1 cellular context compared by ENCODE assay signal in genomic region chr11:110207089-110207488, GRCh38.
TF ChIP-seq lines count a peak whose summit lies in the region.

No MANE protein-coding gene starts in this region.

TF ChIP-seq in HEK293, 187 proteins besides CTCF, POLR2A, EP300 and RAD21 (continued from another document):
- TF ChIP-seq TSHZ1 (tag by site-specific recombination; IDR thresholded peaks at IDR 0.05; ENCODE audit: borderline replicate concordance) = no peak
- no peak for TF ChIP-seq ZNF473 (tag by site-specific recombination; IDR thresholded peaks at IDR 0.05)
- no peak for TF ChIP-seq ZNF514 (tag by site-specific recombination; IDR thresholded peaks at IDR 0.05)
- no peak for TF ChIP-seq ZNF112 (tag by site-specific recombination; IDR thresholded peaks at IDR 0.05)
- TF ChIP-seq ZNF521 (tag by site-specific recombination; IDR thresholded peaks at IDR 0.05) = no peak
- no peak for TF ChIP-seq ZSCAN16 (tag by site-specific recombination; IDR thresholded peaks at IDR 0.05)
